In the genomic region with DNA sequence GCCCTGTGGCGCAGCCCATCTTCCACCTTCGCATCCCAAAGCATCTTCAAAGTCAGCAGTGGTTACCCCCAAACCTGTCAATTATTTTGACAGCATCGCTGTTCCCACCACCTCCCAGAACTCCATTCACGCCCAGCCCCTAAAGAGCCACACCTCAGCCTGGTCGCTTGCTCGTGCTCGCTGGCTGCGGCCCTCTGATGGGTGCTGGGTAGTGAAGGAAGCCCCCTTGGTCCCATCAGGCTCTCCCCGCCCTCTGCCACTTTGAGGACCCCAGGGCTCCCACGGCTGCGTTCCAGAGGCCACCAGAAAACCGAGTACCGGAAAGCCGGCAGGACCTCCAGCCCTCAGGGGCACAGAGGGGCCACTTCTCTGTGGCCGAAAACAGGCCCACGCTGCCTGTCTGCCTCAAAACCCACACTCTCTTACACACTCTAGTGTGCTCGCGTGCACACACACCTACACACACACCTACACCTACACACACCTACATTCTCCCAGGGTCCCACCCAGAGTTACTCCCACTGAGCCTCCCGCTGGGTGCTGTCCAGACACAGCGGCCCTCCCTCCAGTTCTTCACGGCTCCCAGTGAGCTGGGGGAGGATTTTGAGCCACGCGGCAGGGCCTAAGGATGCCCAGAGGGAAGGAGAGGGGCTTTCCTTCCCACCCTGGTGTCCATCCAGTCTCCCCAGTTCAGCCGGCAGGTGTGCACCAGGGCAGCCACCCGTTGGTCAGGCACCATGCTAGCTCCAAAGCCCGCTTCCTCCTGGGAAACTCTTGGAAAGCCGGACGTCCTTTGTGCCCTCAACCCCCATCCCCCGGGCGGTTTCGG, we compare ENCODE assay signal across 1 cellular context.
TF ChIP-seq lines count a peak whose summit lies in the region.

No MANE protein-coding gene starts in this region.

TF ChIP-seq in WTC11, 78 proteins besides CTCF, POLR2A, EP300 and RAD21:
- no peak for TF ChIP-seq AR (CRISPR knock-in tag; IDR thresholded peaks at IDR 0.05)
- TF ChIP-seq, protein P1, sequence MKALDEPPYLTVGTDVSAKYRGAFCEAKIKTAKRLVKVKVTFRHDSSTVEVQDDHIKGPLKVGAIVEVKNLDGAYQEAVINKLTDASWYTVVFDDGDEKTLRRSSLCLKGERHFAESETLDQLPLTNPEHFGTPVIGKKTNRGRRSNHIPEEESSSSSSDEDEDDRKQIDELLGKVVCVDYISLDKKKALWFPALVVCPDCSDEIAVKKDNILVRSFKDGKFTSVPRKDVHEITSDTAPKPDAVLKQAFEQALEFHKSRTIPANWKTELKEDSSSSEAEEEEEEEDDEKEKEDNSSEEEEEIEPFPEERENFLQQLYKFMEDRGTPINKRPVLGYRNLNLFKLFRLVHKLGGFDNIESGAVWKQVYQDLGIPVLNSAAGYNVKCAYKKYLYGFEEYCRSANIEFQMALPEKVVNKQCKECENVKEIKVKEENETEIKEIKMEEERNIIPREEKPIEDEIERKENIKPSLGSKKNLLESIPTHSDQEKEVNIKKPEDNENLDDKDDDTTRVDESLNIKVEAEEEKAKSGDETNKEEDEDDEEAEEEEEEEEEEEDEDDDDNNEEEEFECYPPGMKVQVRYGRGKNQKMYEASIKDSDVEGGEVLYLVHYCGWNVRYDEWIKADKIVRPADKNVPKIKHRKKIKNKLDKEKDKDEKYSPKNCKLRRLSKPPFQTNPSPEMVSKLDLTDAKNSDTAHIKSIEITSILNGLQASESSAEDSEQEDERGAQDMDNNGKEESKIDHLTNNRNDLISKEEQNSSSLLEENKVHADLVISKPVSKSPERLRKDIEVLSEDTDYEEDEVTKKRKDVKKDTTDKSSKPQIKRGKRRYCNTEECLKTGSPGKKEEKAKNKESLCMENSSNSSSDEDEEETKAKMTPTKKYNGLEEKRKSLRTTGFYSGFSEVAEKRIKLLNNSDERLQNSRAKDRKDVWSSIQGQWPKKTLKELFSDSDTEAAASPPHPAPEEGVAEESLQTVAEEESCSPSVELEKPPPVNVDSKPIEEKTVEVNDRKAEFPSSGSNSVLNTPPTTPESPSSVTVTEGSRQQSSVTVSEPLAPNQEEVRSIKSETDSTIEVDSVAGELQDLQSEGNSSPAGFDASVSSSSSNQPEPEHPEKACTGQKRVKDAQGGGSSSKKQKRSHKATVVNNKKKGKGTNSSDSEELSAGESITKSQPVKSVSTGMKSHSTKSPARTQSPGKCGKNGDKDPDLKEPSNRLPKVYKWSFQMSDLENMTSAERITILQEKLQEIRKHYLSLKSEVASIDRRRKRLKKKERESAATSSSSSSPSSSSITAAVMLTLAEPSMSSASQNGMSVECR (CRISPR knock-in tag; IDR thresholded peaks at IDR 0.05; ENCODE audit: borderline replicate concordance): 0 out of 2 replicates have a peak, but pooled peaks have one; percentile 22
- no peak for TF ChIP-seq NFATC4 (CRISPR knock-in tag; IDR thresholded peaks at IDR 0.05)
- no peak for TF ChIP-seq FOXJ3 (CRISPR knock-in tag; IDR thresholded peaks at IDR 0.05; ENCODE audit: borderline replicate concordance)
- no peak for TF ChIP-seq TEAD4 (CRISPR knock-in tag; IDR thresholded peaks at IDR 0.05)
- TF ChIP-seq, protein P2, sequence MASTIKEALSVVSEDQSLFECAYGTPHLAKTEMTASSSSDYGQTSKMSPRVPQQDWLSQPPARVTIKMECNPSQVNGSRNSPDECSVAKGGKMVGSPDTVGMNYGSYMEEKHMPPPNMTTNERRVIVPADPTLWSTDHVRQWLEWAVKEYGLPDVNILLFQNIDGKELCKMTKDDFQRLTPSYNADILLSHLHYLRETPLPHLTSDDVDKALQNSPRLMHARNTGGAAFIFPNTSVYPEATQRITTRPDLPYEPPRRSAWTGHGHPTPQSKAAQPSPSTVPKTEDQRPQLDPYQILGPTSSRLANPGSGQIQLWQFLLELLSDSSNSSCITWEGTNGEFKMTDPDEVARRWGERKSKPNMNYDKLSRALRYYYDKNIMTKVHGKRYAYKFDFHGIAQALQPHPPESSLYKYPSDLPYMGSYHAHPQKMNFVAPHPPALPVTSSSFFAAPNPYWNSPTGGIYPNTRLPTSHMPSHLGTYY (CRISPR knock-in tag; IDR thresholded peaks at IDR 0.05): no peak
